ENCODE assay signal across 9 cellular contexts in the genomic region with DNA sequence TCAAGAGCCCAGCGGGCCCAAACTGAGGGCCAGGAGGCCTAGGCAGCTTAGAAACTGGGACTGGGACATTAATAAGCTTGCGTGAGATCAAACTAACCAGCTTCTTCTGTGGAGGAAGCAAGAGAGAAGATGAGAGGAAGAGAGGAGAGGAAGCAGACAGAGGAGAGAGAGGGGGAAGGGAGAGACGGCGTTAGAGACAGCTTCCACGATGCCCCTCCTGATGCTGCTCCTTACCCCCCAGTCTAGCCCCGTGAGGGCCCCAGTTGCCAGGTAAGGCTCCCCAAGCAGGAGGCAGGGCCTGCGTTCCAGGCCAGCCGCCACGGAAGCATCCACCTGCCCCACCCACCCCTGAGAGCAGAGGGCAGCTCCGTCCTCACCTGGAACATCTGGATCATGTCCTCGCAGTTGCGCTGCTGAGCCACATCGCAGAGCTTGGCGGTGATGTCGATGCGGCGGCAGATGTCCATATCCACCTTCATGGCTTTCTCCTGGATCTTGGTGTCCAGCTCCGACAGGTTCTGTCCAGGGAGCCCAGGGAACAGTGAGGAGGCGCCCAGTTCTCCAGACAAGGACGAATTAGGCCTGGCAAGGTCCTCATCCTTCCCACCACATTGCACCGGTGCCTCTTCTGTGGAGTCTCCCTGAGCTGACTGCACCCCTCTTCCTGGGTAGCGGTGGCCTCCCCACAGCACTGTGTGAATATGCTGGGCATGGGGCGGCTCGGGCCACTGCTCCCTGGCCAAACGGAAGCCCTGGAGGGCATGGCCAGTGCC. TPM values are rescaled to one million over a fixed set of nuclear protein-coding genes. Genes with fewer than 3 reads are reported as not detected.
DNase-seq lines count a peak whose midpoint lies in the region; ATAC-seq and TF ChIP-seq lines count a peak whose summit lies in the region.
"Had no signal": no experiment of that assay in that cellular context is flagged by ENCODE, and none has a peak within 500 bp of the region (broad histone marks: within the 10 kb centered on the region; RNA-seq: fewer than 3 reads in every experiment).

No MANE protein-coding gene starts in this region.

- 81% methylated on average over 25 of the region's 25 CpGs for WGBS in esophagus muscularis mucosa

- no peak overlapping the region for H3K4me3 Mint-ChIP-seq in stimulated activated memory B cell treated with anti-CD40 and anti-IgM and Interleukin-4, amounts not matched to agents 10 μg/mL and 1 μg/mL and 100 μg/mL, for 72 hours

- peak overlapping the region; percentile 87 for H3K27ac ChIP-seq in RWPE2 (ENCODE audit: poor library complexity, severe bottlenecking)
- H3K27ac ChIP-seq in esophagus muscularis mucosa (replicated peaks in 1 of 4): peak overlapping the region; percentile 93 to 96 (median 94)

- no peaks in the 10 kb centered on the region for H3K9me3 Mint-ChIP-seq in stimulated activated memory B cell treated with anti-CD40 and anti-IgM and Interleukin-4, amounts not matched to agents 10 μg/mL and 1 μg/mL and 100 μg/mL, for 72 hours

- no peak for TF ChIP-seq CTCF in RWPE2 (IDR thresholded peaks at IDR 0.05; ENCODE audit: poor library complexity, severe bottlenecking)
- TF ChIP-seq CTCF in esophagus muscularis mucosa (IDR thresholded peaks at IDR 0.05): no peak

- H3K4me3 ChIP-seq in RWPE2 (ENCODE audit: severe bottlenecking) (no peak overlapping the region), esophagus muscularis mucosa (peak overlapping the region in 1 of 4 donors; percentile 0)

- H3K27ac Mint-ChIP-seq in stimulated activated memory B cell treated with anti-CD40 and anti-IgM and Interleukin-4, amounts not matched to agents 10 μg/mL and 1 μg/mL and 100 μg/mL, for 72 hours: peak overlapping the region; percentile 8

- intact Hi-C loops in esophagus muscularis mucosa (cut with DNase I): no loop called here

- H3K36me3 Mint-ChIP-seq in stimulated activated memory B cell treated with anti-CD40 and anti-IgM and Interleukin-4, amounts not matched to agents 10 μg/mL and 1 μg/mL and 100 μg/mL, for 72 hours: peaks cover 70% of the 10 kb centered on the region

- ATAC-seq in RWPE2 (ENCODE audit: low read depth) (no peak), GM19455 (IDR thresholded peaks at IDR 0.05; ENCODE audit: unreplicated experiment) (no peak)
- no peak for ATAC-seq in stimulated activated memory B cell treated with anti-CD40 and anti-IgM and Interleukin-4, amounts not matched to agents 10 μg/mL and 1 μg/mL and 100 μg/mL, for 72 hours

- TF ChIP-seq POLR2A in esophagus muscularis mucosa (IDR thresholded peaks at IDR 0.05; ENCODE audit: low read depth): no peak

- no peaks in the 10 kb centered on the region for H3K36me3 ChIP-seq in RWPE2 (ENCODE audit: low read depth)
- H3K36me3 ChIP-seq in esophagus muscularis mucosa: peaks cover 2 to 64% (median 51%) of the 10 kb centered on the region in 4 donors

- no peaks in the 10 kb centered on the region for H3K9me3 ChIP-seq in RWPE2 (ENCODE audit: severe bottlenecking)
- no peaks in the 10 kb centered on the region for H3K9me3 ChIP-seq in esophagus muscularis mucosa

- H3K27me3 Mint-ChIP-seq in stimulated activated memory B cell treated with anti-CD40 and anti-IgM and Interleukin-4, amounts not matched to agents 10 μg/mL and 1 μg/mL and 100 μg/mL, for 72 hours: no peaks in the 10 kb centered on the region

- DNase-seq in RWPE2 (ENCODE audit: low spot score) (no peak), esophagus muscularis mucosa (ENCODE audit: extremely low spot score) (no peak), hypothalamus (lab: John Stamatoyannopoulos, UW) (no peak), SIG-M5 (lab: John Stamatoyannopoulos, UW) (no peak)
- DNase-seq: activated CD4-positive, alpha-beta T cell treated with anti-CD3 and anti-CD28 coated beads for 1 hour; DND-41; NCI-H1092 treated with DMSO at 0.1 percent for 48 hours had no signal

- no peaks in the 10 kb centered on the region for H3K27me3 ChIP-seq in RWPE2 (ENCODE audit: insufficient read depth, poor library complexity, severe bottlenecking)
- no peaks in the 10 kb centered on the region for H3K27me3 ChIP-seq in esophagus muscularis mucosa

- H3K4me1 ChIP-seq in RWPE2 (ENCODE audit: insufficient read depth, poor library complexity, severe bottlenecking): peaks cover 40% of the 10 kb centered on the region
- peaks cover 67 to 74% (median 71%) of the 10 kb centered on the region in 4 donors for H3K4me1 ChIP-seq in esophagus muscularis mucosa

- H3K4me1 Mint-ChIP-seq in stimulated activated memory B cell treated with anti-CD40 and anti-IgM and Interleukin-4, amounts not matched to agents 10 μg/mL and 1 μg/mL and 100 μg/mL, for 72 hours: peaks cover 40% of the 10 kb centered on the region

- no peak for TF ChIP-seq EP300 in esophagus muscularis mucosa (IDR thresholded peaks at IDR 0.05)

RNA-seq across cellular contexts. Expression of gene IFFO1, which starts 6.3 kb away (rescaled TPM):
- 10 to 100 TPM; 12.1 to 26.2 (median 20.8) TPM for total RNA-seq in esophagus muscularis mucosa

RNA-seq across cellular contexts. Expression of gene GAPDH, which starts 15.2 kb away (rescaled TPM):
- total RNA-seq in esophagus muscularis mucosa: 1,000 to 10,000 TPM; 2,279 to 3,578 (median 2,742) TPM

RNA-seq across cellular contexts. Expression of gene NOP2, which starts 18.5 kb away (rescaled TPM):
- 10 to 100 TPM; 17.9 to 32.3 (median 19.5) TPM for total RNA-seq in esophagus muscularis mucosa

RNA-seq across cellular contexts. Expression of gene NCAPD2, which starts 55.7 kb away (rescaled TPM):
- total RNA-seq in esophagus muscularis mucosa: 10 to 100 TPM; 13.9 to 26.1 (median 24.7) TPM

RNA-seq across cellular contexts. Expression of gene MRPL51, which starts 56.5 kb away (rescaled TPM):
- 100 to 1,000 TPM in 1 of 4 donors, 10 to 100 TPM in 3; 62.3 to 105 (median 81.3) TPM for total RNA-seq in esophagus muscularis mucosa
